34 cellular contexts compared by ENCODE assay signal in the genomic region with DNA sequence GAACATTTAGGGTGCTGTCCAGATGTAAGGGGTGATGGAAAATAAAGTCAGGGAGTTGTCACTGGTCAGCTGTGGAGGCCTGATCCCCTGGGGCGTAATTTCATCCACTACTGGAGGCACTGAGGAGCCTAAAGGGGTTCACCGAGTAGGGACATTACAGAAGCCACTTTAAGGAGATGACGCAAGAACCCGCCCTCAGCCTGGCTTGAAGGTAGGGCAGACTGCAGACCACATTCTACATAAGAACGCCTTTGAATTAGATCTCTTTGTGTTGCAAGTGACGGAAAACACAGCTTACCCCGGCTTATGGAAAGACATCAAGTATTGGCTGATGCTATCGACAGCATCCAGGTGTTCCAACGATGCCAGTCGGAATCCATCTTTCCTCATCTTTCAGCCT.
"Had no signal": no experiment of that assay in that cellular context is flagged by ENCODE, and none has a peak within 500 bp of the region (broad histone marks: within the 10 kb centered on the region; RNA-seq: fewer than 3 reads in every experiment).

No MANE protein-coding gene starts in this region.

- H3K36me3 Mint-ChIP-seq: activated CD4-positive, alpha-beta memory T cell treated with anti-CD3 and anti-CD28 coated beads for 36 hours; activated CD8-positive, alpha-beta memory T cell treated with anti-CD3 and anti-CD28 coated beads, Interleukin-2, amount 10 ng/mL, durations not matched to agents 7 days and 5 days; activated naive CD4-positive, alpha-beta T cell treated with anti-CD3 and anti-CD28 coated beads, Interleukin-2, amount 10 ng/mL, durations not matched to agents 7 days and 5 days; activated naive CD4-positive, alpha-beta T cell treated with anti-CD3 and anti-CD28 coated beads, Interleukin-2, amount 50 U/mL, for 24 hours; activated naive CD8-positive, alpha-beta T cell; activated naive CD8-positive, alpha-beta T cell treated with anti-CD3 and anti-CD28 coated beads, Interleukin-2, amount 10 ng/mL, durations not matched to agents 7 days and 5 days; brain had no signal

- H3K27ac ChIP-seq: ascending aorta, VCaP had no signal

- H3K4me1 ChIP-seq: ascending aorta had no signal

- H3K27me3 ChIP-seq: ascending aorta had no signal

- H3K4me1 Mint-ChIP-seq: activated B cell treated with CpG ODN at 0.5 μM for 24 hours; activated CD4-positive, alpha-beta T cell treated with anti-CD3 and anti-CD28 coated beads, Interleukin-2, amount 10 ng/mL, durations not matched to agents 24 days and 14 days; activated CD8-positive, alpha-beta memory T cell treated with anti-CD3 and anti-CD28 coated beads, Interleukin-2, amount 10 ng/mL, durations not matched to agents 7 days and 5 days; activated naive CD4-positive, alpha-beta T cell treated with anti-CD3 and anti-CD28 coated beads, Interleukin-2, amount 10 ng/mL, durations not matched to agents 7 days and 5 days; activated naive CD4-positive, alpha-beta T cell treated with anti-CD3 and anti-CD28 coated beads, Interleukin-2, amount 50 U/mL, for 24 hours; activated naive CD8-positive, alpha-beta T cell treated with anti-CD3 and anti-CD28 coated beads, Interleukin-2, amount 10 ng/mL, durations not matched to agents 7 days and 5 days; activated naive CD8-positive, alpha-beta T cell treated with anti-CD3 and anti-CD28 coated beads, Interleukin-2, amount 50 U/mL, for 24 hours had no signal

- H3K9me3 Mint-ChIP-seq: activated B cell treated with CpG ODN at 0.5 μM for 24 hours; activated CD4-positive, alpha-beta T cell treated with anti-CD3 and anti-CD28 coated beads, Interleukin-2, amount 10 ng/mL, durations not matched to agents 24 days and 14 days; activated naive CD4-positive, alpha-beta T cell treated with anti-CD3 and anti-CD28 coated beads, Interleukin-2, amount 10 ng/mL, durations not matched to agents 7 days and 5 days; activated naive CD4-positive, alpha-beta T cell treated with anti-CD3 and anti-CD28 coated beads, Interleukin-2, amount 50 U/mL, for 24 hours; activated naive CD8-positive, alpha-beta T cell treated with anti-CD3 and anti-CD28 coated beads, Interleukin-2, amount 10 ng/mL, durations not matched to agents 7 days and 5 days; activated naive CD8-positive, alpha-beta T cell treated with anti-CD3 and anti-CD28 coated beads, Interleukin-2, amount 50 U/mL, for 24 hours; activated T-cell treated with anti-CD3 and anti-CD28 coated beads, Interleukin-2, amount 50 U/mL, for 24 hours; activated T-helper 2 cell treated with anti-CD3 and anti-CD28 coated beads, Interferon-gamma antibody, Interleukin-2, Interleukin-4, amounts not matched to agents 10 μg/mL and 5 μg/mL and 100 μg/mL, durations not matched to agents 14 hours and 24 hours and 36 hours; T-helper 1 cell treated with Interleukin-12 subunit alpha and Interleukin-12 subunit beta and Interleukin-4 antibody, amounts not matched to agents 30 μg/mL and 1 μg/mL, for 36 hours; T-helper 2 cell treated with Interferon-gamma antibody and Interleukin-4, amounts not matched to agents 5 μg/mL and 100 μg/mL, for 36 hours had no signal

- DNase-seq: activated B cell treated with CpG ODN at 0.5 μM for 24 hours; activated CD4-positive, alpha-beta memory T cell treated with anti-CD3 and anti-CD28 coated beads for 36 hours; activated CD4-positive, alpha-beta T cell treated with anti-CD3 and anti-CD28 coated beads for 4 hours; activated CD4-positive, alpha-beta T cell treated with anti-CD3 and anti-CD28 coated beads, Interleukin-2, amount 10 ng/mL, durations not matched to agents 24 days and 14 days; activated CD4-positive, alpha-beta T cell treated with anti-CD3 and anti-CD28 coated beads, Interleukin-2, amount 50 U/mL, for 1 hour; activated CD4-positive, alpha-beta T cell treated with anti-CD3 and anti-CD28 coated beads, Interleukin-2, amount 50 U/mL, for 4 hours; activated CD4-positive, CD25-positive, alpha-beta regulatory T cell treated with anti-CD3 and anti-CD28 coated beads, Interleukin-2, amount 50 U/mL, for 72 hours; activated CD8-positive, alpha-beta memory T cell treated with anti-CD3 and anti-CD28 coated beads for 24 hours; activated CD8-positive, alpha-beta memory T cell treated with anti-CD3 and anti-CD28 coated beads, Interleukin-2, amount 10 ng/mL, durations not matched to agents 7 days and 5 days; activated CD8-positive, alpha-beta memory T cell treated with anti-CD3 and anti-CD28 coated beads, Interleukin-2, amount 50 U/mL, for 48 hours; activated CD8-positive, alpha-beta T cell treated with anti-CD3 and anti-CD28 coated beads, Interleukin-2, amount 10 ng/mL, durations not matched to agents 7 days and 5 days; activated effector memory CD4-positive, alpha-beta T cell treated with Interleukin-2 at 50 U/mL for 16 hours; activated gamma-delta T cell; activated naive CD4-positive, alpha-beta T cell treated with anti-CD3 and anti-CD28 coated beads, Interleukin-2, amount 10 ng/mL, durations not matched to agents 7 days and 5 days; activated naive CD4-positive, alpha-beta T cell treated with Interleukin-2 at 50 U/mL for 16 hours; activated naive CD8-positive, alpha-beta T cell treated with anti-CD3 and anti-CD28 coated beads, Interleukin-2, amount 10 ng/mL, durations not matched to agents 7 days and 5 days; activated naive CD8-positive, alpha-beta T cell treated with anti-CD3 and anti-CD28 coated beads, Interleukin-2, amount 50 U/mL, for 24 hours; activated T-cell treated with anti-CD3 and anti-CD28 coated beads, Interleukin-2, amount 50 U/mL, for 24 hours; activated T-cell treated with anti-CD3 and anti-CD28 coated beads, Interleukin-2, amount 50 U/mL, for 48 hours; amygdala; anterior cingulate cortex; central memory CD4-positive, alpha-beta T cell; T-helper 1 cell; T-helper 2 cell; T-helper 9 cell had no signal

- FAIRE-seq: TTC549 had no signal

- H3K9me3 ChIP-seq: ascending aorta had no signal

- ATAC-seq: activated CD8-positive, alpha-beta memory T cell treated with anti-CD3 and anti-CD28 coated beads, Interleukin-2, amount 10 ng/mL, durations not matched to agents 7 days and 5 days; activated CD8-positive, alpha-beta T cell treated with anti-CD3 and anti-CD28 coated beads, Interleukin-2, amount 10 ng/mL, durations not matched to agents 7 days and 5 days; activated naive CD8-positive, alpha-beta T cell treated with anti-CD3 and anti-CD28 coated beads, Interleukin-2, amount 50 U/mL, for 24 hours had no signal

- H3K27ac Mint-ChIP-seq: activated B cell treated with CpG ODN at 0.5 μM for 24 hours; activated CD4-positive, alpha-beta memory T cell treated with anti-CD3 and anti-CD28 coated beads for 36 hours; activated CD4-positive, alpha-beta T cell treated with anti-CD3 and anti-CD28 coated beads, Interleukin-2, amount 10 ng/mL, durations not matched to agents 24 days and 14 days; activated CD8-positive, alpha-beta memory T cell treated with anti-CD3 and anti-CD28 coated beads, Interleukin-2, amount 10 ng/mL, durations not matched to agents 7 days and 5 days; activated CD8-positive, alpha-beta T cell treated with anti-CD3 and anti-CD28 coated beads, Interleukin-2, amount 10 ng/mL, durations not matched to agents 7 days and 5 days; activated naive CD4-positive, alpha-beta T cell treated with anti-CD3 and anti-CD28 coated beads, Interleukin-2, amount 10 ng/mL, durations not matched to agents 7 days and 5 days; activated naive CD4-positive, alpha-beta T cell treated with anti-CD3 and anti-CD28 coated beads, Interleukin-2, amount 50 U/mL, for 24 hours; activated naive CD8-positive, alpha-beta T cell; activated naive CD8-positive, alpha-beta T cell treated with anti-CD3 and anti-CD28 coated beads, Interleukin-2, amount 10 ng/mL, durations not matched to agents 7 days and 5 days; activated naive CD8-positive, alpha-beta T cell treated with anti-CD3 and anti-CD28 coated beads, Interleukin-2, amount 50 U/mL, for 24 hours; activated T-cell treated with anti-CD3 and anti-CD28 coated beads, Interleukin-2, amount 50 U/mL, for 24 hours; activated T-helper 2 cell treated with anti-CD3 and anti-CD28 coated beads, Interferon-gamma antibody, Interleukin-2, Interleukin-4, amounts not matched to agents 10 μg/mL and 5 μg/mL and 100 μg/mL, durations not matched to agents 14 hours and 24 hours and 36 hours; brain; T-helper 1 cell treated with Interleukin-12 subunit alpha and Interleukin-12 subunit beta and Interleukin-4 antibody, amounts not matched to agents 30 μg/mL and 1 μg/mL, for 36 hours; T-helper 2 cell treated with Interferon-gamma antibody and Interleukin-4, amounts not matched to agents 5 μg/mL and 100 μg/mL, for 36 hours had no signal

- H3K4me3 ChIP-seq: ascending aorta had no signal

- H3K4me3 Mint-ChIP-seq: activated B cell treated with CpG ODN at 0.5 μM for 24 hours; activated CD4-positive, alpha-beta memory T cell treated with anti-CD3 and anti-CD28 coated beads for 36 hours; activated CD4-positive, alpha-beta T cell treated with anti-CD3 and anti-CD28 coated beads, Interleukin-2, amount 10 ng/mL, durations not matched to agents 24 days and 14 days; activated CD8-positive, alpha-beta memory T cell treated with anti-CD3 and anti-CD28 coated beads, Interleukin-2, amount 10 ng/mL, durations not matched to agents 7 days and 5 days; activated CD8-positive, alpha-beta T cell treated with anti-CD3 and anti-CD28 coated beads, Interleukin-2, amount 10 ng/mL, durations not matched to agents 7 days and 5 days; activated naive CD4-positive, alpha-beta T cell treated with anti-CD3 and anti-CD28 coated beads, Interleukin-2, amount 10 ng/mL, durations not matched to agents 7 days and 5 days; activated naive CD4-positive, alpha-beta T cell treated with anti-CD3 and anti-CD28 coated beads, Interleukin-2, amount 50 U/mL, for 24 hours; activated naive CD8-positive, alpha-beta T cell; activated naive CD8-positive, alpha-beta T cell treated with anti-CD3 and anti-CD28 coated beads, Interleukin-2, amount 10 ng/mL, durations not matched to agents 7 days and 5 days; activated naive CD8-positive, alpha-beta T cell treated with anti-CD3 and anti-CD28 coated beads, Interleukin-2, amount 50 U/mL, for 24 hours; activated T-cell treated with anti-CD3 and anti-CD28 coated beads, Interleukin-2, amount 50 U/mL, for 24 hours; brain; T-helper 1 cell treated with Interleukin-12 subunit alpha and Interleukin-12 subunit beta and Interleukin-4 antibody, amounts not matched to agents 30 μg/mL and 1 μg/mL, for 36 hours; T-helper 2 cell treated with Interferon-gamma antibody and Interleukin-4, amounts not matched to agents 5 μg/mL and 100 μg/mL, for 36 hours had no signal

- H3K36me3 ChIP-seq: ascending aorta had no signal

- H3K27me3 Mint-ChIP-seq: activated B cell treated with CpG ODN at 0.5 μM for 24 hours; activated CD4-positive, alpha-beta T cell treated with anti-CD3 and anti-CD28 coated beads, Interleukin-2, amount 10 ng/mL, durations not matched to agents 24 days and 14 days; activated CD8-positive, alpha-beta memory T cell treated with anti-CD3 and anti-CD28 coated beads, Interleukin-2, amount 10 ng/mL, durations not matched to agents 7 days and 5 days; activated naive CD4-positive, alpha-beta T cell treated with anti-CD3 and anti-CD28 coated beads, Interleukin-2, amount 10 ng/mL, durations not matched to agents 7 days and 5 days; activated naive CD8-positive, alpha-beta T cell treated with anti-CD3 and anti-CD28 coated beads, Interleukin-2, amount 10 ng/mL, durations not matched to agents 7 days and 5 days had no signal
